ENCODE assay signal across 8 cellular contexts in genomic region chr19:15223649-15224371, GRCh38. TPM values are rescaled to one million over a fixed set of nuclear protein-coding genes. Genes with fewer than 3 reads are reported as not detected.
A peak's percentile ranks its signal among the peaks of the same experiment; 100 is the strongest.
DNase-seq lines count a peak whose midpoint lies in the region; TF ChIP-seq lines count a peak whose summit lies in the region.

No MANE protein-coding gene starts in this region.

- H3K9me3 ChIP-seq in MG63 = no peaks in the 10 kb centered on the region
- H3K9me3 ChIP-seq in endocrine pancreas (ENCODE audit: control insufficient read depth, low read length) = no peaks in the 10 kb centered on the region

- peaks cover 11% of the 10 kb centered on the region for H3K36me3 ChIP-seq in MG63
- no peaks in the 10 kb centered on the region for H3K36me3 ChIP-seq in endocrine pancreas (ENCODE audit: control insufficient read depth, insufficient read depth, low read length)

- TF ChIP-seq CTCF in nephron progenitor cell (IDR thresholded peaks at IDR 0.05) = no peak

- peak; percentile 41 for DNase-seq in DMS79 (lab: John Stamatoyannopoulos, UW)
- DNase-seq in MG63 = no peak
- DNase-seq in nephron progenitor cell = no peak
- no peak for DNase-seq in retina
- no peak for DNase-seq in H4 (ENCODE audit: low spot score)
- DNase-seq in 8988T = no peak
- DNase-seq in AML-193 (lab: John Stamatoyannopoulos, UW) = no peak

- peaks cover 5% of the 10 kb centered on the region for H3K9me3 Mint-ChIP-seq in nephron progenitor cell

- H3K4me3 Mint-ChIP-seq in nephron progenitor cell = peak overlapping the region; percentile 83

- no peaks in the 10 kb centered on the region for H3K36me3 Mint-ChIP-seq in nephron progenitor cell (ENCODE audit: low read depth)

- no peaks in the 10 kb centered on the region for H3K27me3 Mint-ChIP-seq in nephron progenitor cell (ENCODE audit: low read depth, poor library complexity)

- no peaks in the 10 kb centered on the region for H3K4me1 ChIP-seq in endocrine pancreas (ENCODE audit: control insufficient read depth, insufficient read depth, low read length)

- no peaks in the 10 kb centered on the region for H3K27me3 ChIP-seq in MG63
- H3K27me3 ChIP-seq in endocrine pancreas (ENCODE audit: control insufficient read depth, insufficient read depth, low read length) = no peaks in the 10 kb centered on the region

- peak overlapping the region; percentile 67 for H3K27ac Mint-ChIP-seq in nephron progenitor cell

- H3K9ac ChIP-seq in endocrine pancreas (ENCODE audit: control insufficient read depth, insufficient read depth, low read length) = peak overlapping the region; percentile 30

- H3K4me3 ChIP-seq in MG63 (peak overlapping the region; percentile 52), endocrine pancreas (ENCODE audit: control insufficient read depth, insufficient read depth, low read length) (no peak overlapping the region)

- H3K4me1 Mint-ChIP-seq in nephron progenitor cell = peaks cover 46% of the 10 kb centered on the region

RNA-seq across cellular contexts. Expression of gene EPHX3, which starts 8.4 kb away (rescaled TPM):
- total RNA-seq in MG63 (2014; rRNA removed; shearing (Covaris generic); ENCODE audit: low replicate concordance) = not detected in 2 replicates
- total RNA-seq in H4 (2014; rRNA removed; shearing (Covaris generic)) = 0.43 TPM in 1 of 2 replicates, not detected in the other

RNA-seq across cellular contexts. Expression of gene NOTCH3, which starts 23.0 kb away (rescaled TPM):
- total RNA-seq in MG63 (2014; rRNA removed; shearing (Covaris generic); ENCODE audit: low replicate concordance) = 0.44 and 0.56 TPM in 2 replicates
- 1.1 and 1.5 TPM in 2 replicates for total RNA-seq in H4 (2014; rRNA removed; shearing (Covaris generic))
